8 cellular contexts compared by ENCODE assay signal in the genomic region with DNA sequence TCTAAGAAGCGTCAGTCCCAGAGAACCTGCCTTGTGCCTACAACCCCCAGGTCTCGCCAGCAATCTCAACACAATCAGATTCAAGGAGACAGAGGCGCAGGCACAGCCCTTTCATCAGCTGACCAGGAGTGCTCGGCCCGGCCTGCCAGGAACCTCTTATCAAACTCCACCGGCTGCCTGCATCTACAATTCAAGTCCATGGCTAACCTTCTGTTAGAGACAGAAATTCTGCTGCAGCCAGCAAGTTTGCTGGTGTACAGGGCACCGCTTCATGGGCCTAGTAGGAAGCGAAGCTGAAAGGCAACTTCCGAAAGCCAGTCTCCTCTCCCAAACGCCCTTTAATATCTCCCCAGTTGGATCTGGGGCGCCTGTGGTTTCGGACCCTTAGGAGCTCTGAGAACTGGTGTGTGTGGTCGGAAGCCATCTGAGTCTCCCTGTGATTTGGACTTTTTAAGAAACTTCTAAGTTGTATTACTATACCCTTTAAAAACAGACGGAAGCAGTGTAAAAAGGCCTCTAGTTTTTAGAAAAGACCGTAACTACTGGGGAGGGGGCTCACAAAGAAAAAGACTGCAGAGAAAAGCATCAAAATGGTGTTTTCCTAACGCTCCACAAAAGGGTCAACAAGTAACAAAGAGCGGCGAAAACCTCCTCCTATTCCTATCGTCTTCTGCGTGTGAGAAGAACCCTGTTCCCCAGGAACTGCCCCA. TPM values are rescaled to one million over a fixed set of nuclear protein-coding genes. Genes with fewer than 3 reads are reported as not detected.
DNase-seq lines count a peak whose midpoint lies in the region; ATAC-seq, FAIRE-seq and TF ChIP-seq lines count a peak whose summit lies in the region.

No MANE protein-coding gene starts in this region.

- H2AFZ ChIP-seq in K562 (ENCODE audit: low read depth, low read length), result no peak overlapping the region

- peaks cover 5 to 20% (median 17%) of the 10 kb centered on the region in 3 donors for H3K27me3 Mint-ChIP-seq in immature natural killer cell (ENCODE audit: low read depth in 3 of 3)

- H3K9me3 ChIP-seq in K562 (replicated peaks; ENCODE audit: control insufficient read depth, insufficient read depth, low read depth, low read length) (no peaks in the 10 kb centered on the region), skeletal muscle tissue (ENCODE audit: control insufficient read depth in 3 of 3, low read length in 3 of 3) (no peaks in the 10 kb centered on the region)

- ATAC-seq in K562, result peak; percentile 76
- ATAC-seq in GM21381 (IDR thresholded peaks at IDR 0.05; ENCODE audit: unreplicated experiment), result no peak
- ATAC-seq in HG02973 (IDR thresholded peaks at IDR 0.05; ENCODE audit: unreplicated experiment), result no peak

- TF ChIP-seq CTCF in K562 (IDR thresholded peaks at IDR 0.05 in 2 of 3, conservative IDR thresholded peaks at IDR 0.05 in 1 of 3; ENCODE audit: insufficient read depth in 2 of 3, low read depth in 1 of 3, low read length in 3 of 3), result no peak

- in situ Hi-C loops in K562 (cut with MboI), result no loop called here

- H3K9me1 ChIP-seq in K562 (ENCODE audit: control insufficient read depth, insufficient read depth, low read length), result peaks cover 18% of the 10 kb centered on the region

- FAIRE-seq in K562 (lab: Jason Lieb, UNC), result peak; percentile 86

- peaks cover 61% of the 10 kb centered on the region for H3K79me2 ChIP-seq in K562 (ENCODE audit: control insufficient read depth, insufficient read depth, low read length)

- peaks cover 49% of the 10 kb centered on the region for H4K20me1 ChIP-seq in K562 (replicated peaks; ENCODE audit: control insufficient read depth, insufficient read depth, low read length)

- POLR2A ChIA-PET in K562 (lab: Yijun Ruan, JAX), result interaction anchor here (0.6 to 1.7 kb wide), 17 partner anchors 8 to 278 kb away, joined by 3 to 9 read pairs (median 3); no protein-coding TSS in a partner anchor

- peak overlapping the region; percentile 89 to 99 (median 96) for H3K27ac Mint-ChIP-seq in immature natural killer cell

- H3K36me3 Mint-ChIP-seq in immature natural killer cell, result peaks cover 11 to 26% (median 14%) of the 10 kb centered on the region in 3 donors

- H3K27me3 ChIP-seq in K562 (ENCODE audit: control insufficient read depth in 2 of 2, insufficient read depth in 2 of 2, low read length in 2 of 2) (no peaks in the 10 kb centered on the region), skeletal muscle tissue (ENCODE audit: control insufficient read depth in 3 of 3, insufficient read depth in 3 of 3, low read length in 3 of 3) (no peaks in the 10 kb centered on the region)

- TF ChIP-seq POLR2A in K562 (conservative IDR thresholded peaks at IDR 0.05), result no peak

- H3K4me1 ChIP-seq in K562 (replicated peaks in 1 of 2; ENCODE audit: control insufficient read depth in 2 of 2, insufficient read depth in 2 of 2, low read length in 2 of 2) (peaks cover 42 to 52% of the 10 kb centered on the region in 2 experiments), skeletal muscle tissue (ENCODE audit: control insufficient read depth in 3 of 3, insufficient read depth in 3 of 3, low read length in 3 of 3) (peaks cover 17 to 19% (median 18%) of the 10 kb centered on the region in 3 donors)

- peak overlapping the region; percentile 84 to 98 (median 98) for H3K4me3 Mint-ChIP-seq in immature natural killer cell

- H3K4me3 ChIP-seq in K562 (peak overlapping the region; percentile 76), skeletal muscle tissue (ENCODE audit: low read length in 3 of 3) (peak overlapping the region; percentile 77 to 90 (median 82))

- CTCF ChIA-PET in K562 (lab: Yijun Ruan, JAX; ENCODE audit: low intra/inter-chr PET ratio), result no interaction called here

- peak overlapping the region; percentile 80 for H3K4me2 ChIP-seq in K562 (ENCODE audit: insufficient read depth, low read length)

- no peaks in the 10 kb centered on the region for H3K9me3 Mint-ChIP-seq in immature natural killer cell

- under 1% methylated on average over 20 of the region's 20 CpGs for WGBS in K562 (ENCODE audit: insufficient coverage, low coverage, missing lambda C conversion rate)

- peak overlapping the region; percentile 69 to 97 for H3K9ac ChIP-seq in K562 (ENCODE audit: insufficient read depth in 1 of 2, low read depth in 2 of 2, low read length in 2 of 2)
- H3K9ac ChIP-seq in skeletal muscle tissue (ENCODE audit: low read depth in 1 of 3, low read length in 3 of 3), result peak overlapping the region; percentile 76 to 85 (median 81)

- BruUV-seq in K562 (replicated peaks; lab: Mats Ljungman, UMichigan), result TSS peak; percentile 41

- intact Hi-C loops in K562 (cut with micrococcal nuclease), result loop anchor here (1.0 kb wide), 3 partner anchors 24 to 52 kb away; no protein-coding TSS in a partner anchor

- peak overlapping the region; percentile 87 for H3K27ac ChIP-seq in K562 (ENCODE audit: extremely low read depth, low read depth, low read length)
- H3K27ac ChIP-seq in skeletal muscle tissue (ENCODE audit: low read depth, low read length), result peak overlapping the region; percentile 70

- TF ChIP-seq EP300 in K562 (IDR thresholded peaks at IDR 0.05; ENCODE audit: low read length), result peak; percentile 86

- DNase-seq in NCI-H748 (lab: John Stamatoyannopoulos, UW; ENCODE audit: unreplicated experiment) (peak; percentile 57), NCI-H748 treated with DMSO at 0.1 percent for 48 hours (lab: John Stamatoyannopoulos, UW) (no peak), OCI-M1 (lab: John Stamatoyannopoulos, UW) (peak; percentile 93), K562 (ENCODE audit: extremely low read depth in 1 of 4, low spot score in 3 of 4) (peak; percentile 75 to 95 (median 83)), immature natural killer cell (peak in 1 of 3 donors; percentile 36)

- peak; percentile 17 to 25; a peak in 3 of 4 replicates for TF ChIP-seq RAD21 in K562 (CRISPR knock-in tag; conservative IDR thresholded peaks at IDR 0.05 in 1 of 2, IDR thresholded peaks at IDR 0.05 in 1 of 2)

- H3K4me1 Mint-ChIP-seq in immature natural killer cell, result peaks cover 62 to 71% of the 10 kb centered on the region in 2 donors

- H3K36me3 ChIP-seq in K562 (ENCODE audit: control insufficient read depth, insufficient read depth, low read length) (peaks cover 48% of the 10 kb centered on the region), skeletal muscle tissue (ENCODE audit: control insufficient read depth in 3 of 3, insufficient read depth in 3 of 3, low read length in 3 of 3) (no peaks in the 10 kb centered on the region)

TF ChIP-seq in K562, 482 proteins besides CTCF, POLR2A, EP300 and RAD21 (continues in another document):
- TF ChIP-seq, protein P1, sequence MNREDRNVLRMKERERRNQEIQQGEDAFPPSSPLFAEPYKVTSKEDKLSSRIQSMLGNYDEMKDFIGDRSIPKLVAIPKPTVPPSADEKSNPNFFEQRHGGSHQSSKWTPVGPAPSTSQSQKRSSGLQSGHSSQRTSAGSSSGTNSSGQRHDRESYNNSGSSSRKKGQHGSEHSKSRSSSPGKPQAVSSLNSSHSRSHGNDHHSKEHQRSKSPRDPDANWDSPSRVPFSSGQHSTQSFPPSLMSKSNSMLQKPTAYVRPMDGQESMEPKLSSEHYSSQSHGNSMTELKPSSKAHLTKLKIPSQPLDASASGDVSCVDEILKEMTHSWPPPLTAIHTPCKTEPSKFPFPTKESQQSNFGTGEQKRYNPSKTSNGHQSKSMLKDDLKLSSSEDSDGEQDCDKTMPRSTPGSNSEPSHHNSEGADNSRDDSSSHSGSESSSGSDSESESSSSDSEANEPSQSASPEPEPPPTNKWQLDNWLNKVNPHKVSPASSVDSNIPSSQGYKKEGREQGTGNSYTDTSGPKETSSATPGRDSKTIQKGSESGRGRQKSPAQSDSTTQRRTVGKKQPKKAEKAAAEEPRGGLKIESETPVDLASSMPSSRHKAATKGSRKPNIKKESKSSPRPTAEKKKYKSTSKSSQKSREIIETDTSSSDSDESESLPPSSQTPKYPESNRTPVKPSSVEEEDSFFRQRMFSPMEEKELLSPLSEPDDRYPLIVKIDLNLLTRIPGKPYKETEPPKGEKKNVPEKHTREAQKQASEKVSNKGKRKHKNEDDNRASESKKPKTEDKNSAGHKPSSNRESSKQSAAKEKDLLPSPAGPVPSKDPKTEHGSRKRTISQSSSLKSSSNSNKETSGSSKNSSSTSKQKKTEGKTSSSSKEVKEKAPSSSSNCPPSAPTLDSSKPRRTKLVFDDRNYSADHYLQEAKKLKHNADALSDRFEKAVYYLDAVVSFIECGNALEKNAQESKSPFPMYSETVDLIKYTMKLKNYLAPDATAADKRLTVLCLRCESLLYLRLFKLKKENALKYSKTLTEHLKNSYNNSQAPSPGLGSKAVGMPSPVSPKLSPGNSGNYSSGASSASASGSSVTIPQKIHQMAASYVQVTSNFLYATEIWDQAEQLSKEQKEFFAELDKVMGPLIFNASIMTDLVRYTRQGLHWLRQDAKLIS (CRISPR knock-in tag; IDR thresholded peaks at IDR 0.05), result peak; percentile 78
- TF ChIP-seq ZNF589 (CRISPR knock-in tag; IDR thresholded peaks at IDR 0.05; ENCODE audit: low read depth) (peak; percentile 48; the same call in 1 of the 2 replicates), PHTF2 (CRISPR knock-in tag; IDR thresholded peaks at IDR 0.05) (no peak), GATAD2B (IDR thresholded peaks at IDR 0.05; ENCODE audit: borderline replicate concordance) (no peak), ZNF24 (IDR thresholded peaks at IDR 0.05) (no peak)

RNA-seq across cellular contexts. Expression of a gene that starts 1.7 kb away (rescaled TPM):
- total RNA-seq in K562 (2011; cell fraction: chromatin; rRNA removed; ENCODE audit: low replicate concordance), result 49.5 and 70.7 TPM in 2 replicates
- total RNA-seq in K562 (2011; cell fraction: nucleolus; rRNA removed), result 37.9 and 45.2 TPM in 2 replicates
- total RNA-seq in K562 (2011; cell fraction: nucleoplasm; rRNA removed), result 44.1 and 48.1 TPM in 2 replicates
- total RNA-seq in K562 (2014; rRNA removed) (161 and 162 TPM in 2 replicates), K562 (2014; rRNA removed; fragmentation: Illumina TruSeq; extraction: Trizol) (71.5 and 72.7 TPM in 2 replicates), K562 (2015; rRNA removed; fragmentation: Illumina TruSeq; extraction: Trizol) (110 and 117 TPM in 2 replicates), K562 (2021) (125 and 143 TPM in 2 replicates), skeletal muscle tissue (21.4 TPM)
- polyA plus RNA-seq in K562 (2011; rRNA removed) (104 and 135 TPM in 2 replicates), K562 (2014; fragmentation: Illumina TruSeq; extraction: Trizol) (93.0 and 101 TPM in 2 replicates), K562 (2014; fragmentation: Nextera tagmentation; extraction: Ambion mirVana) (10 to 100 TPM; 36.5 to 63.6 TPM), K562 (2014; rRNA removed) (91.5 and 114 TPM in 2 replicates), immature natural killer cell (100 to 1,000 TPM; 129 to 153 (median 139) TPM)
- 78.6 and 88.6 TPM in 2 replicates for polyA plus RNA-seq in K562 (2011; cell fraction: cytosol; rRNA removed)
- polyA plus RNA-seq in K562 (2011; cell fraction: nucleus; rRNA removed), result 91.7 and 156 TPM in 2 replicates
- 120 and 126 TPM in 2 replicates for polyA plus RNA-seq in K562 (2012)
- 100 and 114 TPM in 2 replicates for polyA minus RNA-seq in K562 (2011; rRNA and poly(A)+ RNA removed)
- 69.7 and 85.1 TPM in 2 replicates for polyA minus RNA-seq in K562 (2011; cell fraction: cytosol; rRNA and poly(A)+ RNA removed)
- polyA minus RNA-seq in K562 (2011; cell fraction: nucleus; rRNA and poly(A)+ RNA removed), result 20.1 and 54.6 TPM in 2 replicates
